Comparison of ENCODE assay signal across 8 cellular contexts in the genomic region with DNA sequence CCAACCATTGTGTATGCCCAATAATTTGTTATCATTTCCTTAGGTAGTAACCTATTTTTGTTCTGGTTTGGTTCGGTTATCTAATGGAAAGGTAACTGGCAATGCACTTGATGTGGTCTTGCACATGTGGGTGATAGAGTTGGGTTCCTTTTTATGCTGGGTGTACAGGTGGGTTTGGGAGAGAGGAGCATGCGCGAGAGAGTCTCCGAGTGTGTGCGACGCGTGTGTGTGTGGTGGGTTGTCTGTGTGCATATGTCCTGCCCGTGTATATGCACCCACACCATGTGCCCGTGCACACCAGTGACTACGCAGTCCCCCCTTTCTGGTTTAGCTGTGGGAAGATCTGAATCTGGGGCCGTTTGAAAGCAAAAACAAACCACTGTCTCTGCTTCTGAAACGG.
A peak's percentile ranks its signal among the peaks of the same experiment; 100 is the strongest.
DNase-seq lines count a peak whose midpoint lies in the region; ATAC-seq lines count a peak whose summit lies in the region.

No MANE protein-coding gene starts in this region.

- ATAC-seq in natural killer cell treated with Interleukin-12 subunit alpha and Interleukin-12 subunit beta and Interleukin-15 and Interleukin-18, amount 100 ng/mL, for 72 hours = no peak
- no peak for ATAC-seq in GM19467 (IDR thresholded peaks at IDR 0.05; ENCODE audit: unreplicated experiment)

- H3K27ac Mint-ChIP-seq in CD8-positive, alpha-beta memory T cell = peak overlapping the region; percentile 66 to 96 (median 91)
- H3K27ac Mint-ChIP-seq in IgD-negative memory B cell = peak overlapping the region in 2 of 3 donors; percentile 74 to 93
- peak overlapping the region; percentile 87 for H3K27ac Mint-ChIP-seq in activated naive CD8-positive, alpha-beta T cell
- peak overlapping the region; percentile 4 to 76 for H3K27ac Mint-ChIP-seq in natural killer cell treated with Interleukin-12 subunit alpha and Interleukin-12 subunit beta and Interleukin-15 and Interleukin-18, amount 100 ng/mL, for 72 hours

- no peaks in the 10 kb centered on the region for H3K27me3 ChIP-seq in CD8-positive, alpha-beta memory T cell (ENCODE audit: insufficient read depth, low read length, poor library complexity, severe bottlenecking)

- POLR2A ChIA-PET in CD8-positive, alpha-beta memory T cell (lab: Charles Lee) = interaction anchor here (1.7 kb wide), 3 partner anchors 9 to 185 kb away, joined by 6 to 18 read pairs (median 9); a partner anchor contains a TSS

- H3K36me3 ChIP-seq in CD8-positive, alpha-beta memory T cell (ENCODE audit: insufficient read depth, low read length) = no peaks in the 10 kb centered on the region

- peaks cover 42 to 55% (median 52%) of the 10 kb centered on the region in 3 donors for H3K4me1 Mint-ChIP-seq in CD8-positive, alpha-beta memory T cell
- H3K4me1 Mint-ChIP-seq in IgD-negative memory B cell = peaks cover 7 to 19% (median 16%) of the 10 kb centered on the region in 3 donors
- peaks cover 44% of the 10 kb centered on the region for H3K4me1 Mint-ChIP-seq in activated naive CD8-positive, alpha-beta T cell (ENCODE audit: low read depth)
- peaks cover 31% of the 10 kb centered on the region in 2 donors for H3K4me1 Mint-ChIP-seq in natural killer cell treated with Interleukin-12 subunit alpha and Interleukin-12 subunit beta and Interleukin-15 and Interleukin-18, amount 100 ng/mL, for 72 hours (ENCODE audit: low read depth in 2 of 2)

- no peaks in the 10 kb centered on the region for H3K9me3 ChIP-seq in CD8-positive, alpha-beta memory T cell (ENCODE audit: low read length)

- peak overlapping the region; percentile 65 for H3K27ac ChIP-seq in CD8-positive, alpha-beta memory T cell (ENCODE audit: low read depth, low read length)

- CTCF ChIA-PET in CD8-positive, alpha-beta memory T cell (lab: Charles Lee) = interaction anchor here (1.2 to 3.3 kb wide), 8 partner anchors 9 to 121 kb away, joined by 3 to 20 read pairs (median 4); a partner anchor contains a TSS

- peak overlapping the region; percentile 63 for H3K4me3 ChIP-seq in CD8-positive, alpha-beta memory T cell (ENCODE audit: low read length)

- H3K36me3 Mint-ChIP-seq in CD8-positive, alpha-beta memory T cell = peaks cover 0 to 13% (median 0%) of the 10 kb centered on the region in 3 donors
- H3K36me3 Mint-ChIP-seq in IgD-negative memory B cell = peaks cover 7% of the 10 kb centered on the region
- no peaks in the 10 kb centered on the region for H3K36me3 Mint-ChIP-seq in activated naive CD8-positive, alpha-beta T cell
- H3K36me3 Mint-ChIP-seq in natural killer cell treated with Interleukin-12 subunit alpha and Interleukin-12 subunit beta and Interleukin-15 and Interleukin-18, amount 100 ng/mL, for 72 hours = no peaks in the 10 kb centered on the region

- H3K4me3 Mint-ChIP-seq in CD8-positive, alpha-beta memory T cell = peak overlapping the region; percentile 89 to 96 (median 92)
- H3K4me3 Mint-ChIP-seq in IgD-negative memory B cell = peak overlapping the region; percentile 92 to 98 (median 96)
- H3K4me3 Mint-ChIP-seq in activated naive CD8-positive, alpha-beta T cell = peak overlapping the region; percentile 96
- H3K4me3 Mint-ChIP-seq in natural killer cell treated with Interleukin-12 subunit alpha and Interleukin-12 subunit beta and Interleukin-15 and Interleukin-18, amount 100 ng/mL, for 72 hours = peak overlapping the region; percentile 87

- H3K27me3 Mint-ChIP-seq in CD8-positive, alpha-beta memory T cell = peaks cover 13 to 22% of the 10 kb centered on the region in 2 donors
- peaks cover 27% of the 10 kb centered on the region for H3K27me3 Mint-ChIP-seq in IgD-negative memory B cell
- peaks cover 2% of the 10 kb centered on the region for H3K27me3 Mint-ChIP-seq in activated naive CD8-positive, alpha-beta T cell
- H3K27me3 Mint-ChIP-seq in natural killer cell treated with Interleukin-12 subunit alpha and Interleukin-12 subunit beta and Interleukin-15 and Interleukin-18, amount 100 ng/mL, for 72 hours = peaks cover 0 to 9% of the 10 kb centered on the region in 2 donors

- no peaks in the 10 kb centered on the region for H3K9me3 Mint-ChIP-seq in CD8-positive, alpha-beta memory T cell
- no peaks in the 10 kb centered on the region for H3K9me3 Mint-ChIP-seq in IgD-negative memory B cell
- no peaks in the 10 kb centered on the region for H3K9me3 Mint-ChIP-seq in activated naive CD8-positive, alpha-beta T cell (ENCODE audit: low read depth)
- no peaks in the 10 kb centered on the region for H3K9me3 Mint-ChIP-seq in natural killer cell treated with Interleukin-12 subunit alpha and Interleukin-12 subunit beta and Interleukin-15 and Interleukin-18, amount 100 ng/mL, for 72 hours

- no peak for DNase-seq in CD8-positive, alpha-beta memory T cell
- no peak for DNase-seq in natural killer cell treated with Interleukin-12 subunit alpha and Interleukin-12 subunit beta and Interleukin-15 and Interleukin-18, amount 100 ng/mL, for 72 hours (ENCODE audit: low spot score)
- no peak for DNase-seq in NCI-H2196 (lab: John Stamatoyannopoulos, UW; ENCODE audit: unreplicated experiment)
- no peak for DNase-seq in activated CD4-positive, CD25-positive, alpha-beta regulatory T cell (lab: John Stamatoyannopoulos, UW)
- DNase-seq in HT-29 (ENCODE audit: low spot score) = no peak

- peaks cover 26% of the 10 kb centered on the region for H3K4me1 ChIP-seq in CD8-positive, alpha-beta memory T cell (ENCODE audit: insufficient read depth, low read length)

Comparison
In these comparisons a context has a peak if more than half of its experiments do, and no peak if none do; other contexts are left out.
1. H3K27ac Mint-ChIP-seq: peak in every context shown above with its lines; median percentile 91 in CD8-positive, alpha-beta memory T cell; 87 in activated naive CD8-positive, alpha-beta T cell; 84 in IgD-negative memory B cell; 40 in natural killer cell treated with Interleukin-12 subunit alpha and Interleukin-12 subunit beta and Interleukin-15 and Interleukin-18, amount 100 ng/mL, for 72 hours.